22 cellular contexts compared by ENCODE assay signal in genomic region chr13:110648155-110648819, GRCh38. TPM values are rescaled to one million over a fixed set of nuclear protein-coding genes. Genes with fewer than 3 reads are reported as not detected.
A peak's percentile ranks its signal among the peaks of the same experiment; 100 is the strongest.
DNase-seq lines count a peak whose midpoint lies in the region; ATAC-seq and TF ChIP-seq lines count a peak whose summit lies in the region.
"Had no signal": no experiment of that assay in that cellular context is flagged by ENCODE, and none has a peak within 500 bp of the region (broad histone marks: within the 10 kb centered on the region; RNA-seq: fewer than 3 reads in every experiment).

No MANE protein-coding gene starts in this region.

- H4K20me1 ChIP-seq in KMS-11 (ENCODE audit: insufficient read depth): no peaks in the 10 kb centered on the region

- H3K36me3 ChIP-seq in CD4-positive, alpha-beta memory T cell (ENCODE audit: insufficient read depth, low read length): peaks cover 18% of the 10 kb centered on the region
- H3K36me3 ChIP-seq in KMS-11 (ENCODE audit: insufficient read depth) (no peaks in the 10 kb centered on the region), neuronal stem cell (replicated peaks in 1 of 2; ENCODE audit: control insufficient read depth in 2 of 2, insufficient read depth in 2 of 2, low read length in 2 of 2) (peaks cover 12 to 88% of the 10 kb centered on the region in 2 donors), breast epithelium (no peaks in the 10 kb centered on the region)

- no peaks in the 10 kb centered on the region for H3K27me3 Mint-ChIP-seq in CD4-positive, alpha-beta memory T cell
- no peaks in the 10 kb centered on the region for H3K27me3 Mint-ChIP-seq in activated B cell treated with CpG ODN at 0.5 μM for 24 hours
- H3K27me3 Mint-ChIP-seq: central memory CD8-positive, alpha-beta T cell; stimulated activated naive CD8-positive, alpha-beta T cell treated with anti-CD3 and anti-CD28 coated beads, Interleukin-15, Interleukin-2, amounts not matched to agents 100 ng/mL and 50 ng/mL, for 24 hours had no signal

- no peak overlapping the region for H2BK15ac ChIP-seq in neuronal stem cell (ENCODE audit: low read length)

- H3K79me1 ChIP-seq in neuronal stem cell (ENCODE audit: low read depth, low read length): peaks cover 2% of the 10 kb centered on the region

- no peak overlapping the region for H2AK5ac ChIP-seq in neuronal stem cell (ENCODE audit: low read depth, low read length)

- no peak overlapping the region for H3K23ac ChIP-seq in neuronal stem cell (ENCODE audit: low read depth, low read length, poor library complexity)

- H2AFZ ChIP-seq in KMS-11 (ENCODE audit: low read depth) (no peak overlapping the region), neuronal stem cell (ENCODE audit: low read length) (no peak overlapping the region)

- CTCF ChIA-PET in CD4-positive, alpha-beta memory T cell (lab: Charles Lee; ENCODE audit: partially characterized antibody): no interaction called here
- CTCF ChIA-PET in activated B cell treated with CpG ODN at 0.5 μM for 24 hours (lab: Charles Lee): interaction anchor here (1.1 to 1.6 kb wide), 3 partner anchors 51 to 192 kb away, joined by 3 to 5 read pairs (median 4); no protein-coding TSS in a partner anchor

- H4K91ac ChIP-seq in neuronal stem cell (ENCODE audit: low read depth, low read length, poor library complexity): no peak overlapping the region

- H3K9me3 ChIP-seq in CD4-positive, alpha-beta memory T cell (ENCODE audit: control insufficient read depth in 1 of 2, low read length in 2 of 2): no peaks in the 10 kb centered on the region
- H3K9me3 ChIP-seq in neuronal stem cell (replicated peaks in 1 of 2; ENCODE audit: control insufficient read depth in 2 of 2, insufficient read depth in 1 of 2, low read depth in 1 of 2, low read length in 2 of 2) (no peaks in the 10 kb centered on the region), breast epithelium (no peaks in the 10 kb centered on the region)
- H3K9me3 ChIP-seq: ascending aorta, tibial artery had no signal

- no peak overlapping the region for H3K4me3 ChIP-seq in CD4-positive, alpha-beta memory T cell (ENCODE audit: low read length in 2 of 2)
- H3K4me3 ChIP-seq in KMS-11 (IDR thresholded peaks at IDR 0.05; ENCODE audit: insufficient read depth, low read depth, low read length): no peak overlapping the region
- peak overlapping the region in 1 of 2 donors; percentile 9 for H3K4me3 ChIP-seq in neuronal stem cell (ENCODE audit: low read length in 2 of 2)
- H3K4me3 ChIP-seq in breast epithelium: no peak overlapping the region
- H3K4me3 ChIP-seq: ascending aorta, lung, tibial artery had no signal

- H2BK5ac ChIP-seq in neuronal stem cell (ENCODE audit: low read length): no peak overlapping the region

- no peak for TF ChIP-seq POLR2A in breast epithelium (IDR thresholded peaks at IDR 0.05)

- peak overlapping the region in 5 of 7 donors; percentile 13 to 78 (median 36) for H3K27ac Mint-ChIP-seq in CD4-positive, alpha-beta memory T cell
- H3K27ac Mint-ChIP-seq in activated B cell treated with CpG ODN at 0.5 μM for 24 hours: peak overlapping the region; percentile 18
- H3K27ac Mint-ChIP-seq: activated CD8-positive, alpha-beta T cell treated with anti-CD3 and anti-CD28 coated beads, Interleukin-2, amount 10 ng/mL, durations not matched to agents 7 days and 5 days; activated naive CD4-positive, alpha-beta T cell treated with anti-CD3 and anti-CD28 coated beads for 36 hours; T-helper 2 cell treated with Interferon-gamma antibody and Interleukin-4, amounts not matched to agents 5 μg/mL and 100 μg/mL, for 36 hours had no signal

- no peak for DNase-seq in CD4-positive, alpha-beta memory T cell
- DNase-seq in activated B cell treated with CpG ODN at 0.5 μM for 24 hours (no peak), neuronal stem cell (ENCODE audit: low spot score) (no peak), NCI-H2196 (lab: John Stamatoyannopoulos, UW; ENCODE audit: unreplicated experiment) (no peak), left ventricle myocardium superior (no peak), breast epithelium (ENCODE audit: low spot score in 2 of 2) (no peak)
- DNase-seq: activated CD8-positive, alpha-beta T cell treated with anti-CD3 and anti-CD28 coated beads, Interleukin-2, amount 10 ng/mL, durations not matched to agents 7 days and 5 days; activated naive CD4-positive, alpha-beta T cell treated with anti-CD3 and anti-CD28 coated beads for 36 hours; activated T-cell treated with anti-CD3 and anti-CD28 coated beads, Interleukin-2, amount 50 U/mL, for 4 hours; GOT3; islet precursor cell; NCI-H2081 treated with DMSO at 0.1 percent for 48 hours; stimulated activated CD4-positive, alpha-beta T cell treated with anti-CD3 and anti-CD28 coated beads, Interleukin-12 subunit alpha, Interleukin-12 subunit beta, amount 100 ng/mL, for 4 hours; stimulated activated CD4-positive, alpha-beta T cell treated with anti-CD3 and anti-CD28 coated beads, Interleukin-4, amount 100 ng/mL, for 4 hours; tibial artery had no signal

- H2BK120ac ChIP-seq in neuronal stem cell (ENCODE audit: low read depth, low read length): no peak overlapping the region

- peaks cover 0 to 14% (median under 1%) of the 10 kb centered on the region in 4 donors for H3K4me1 Mint-ChIP-seq in CD4-positive, alpha-beta memory T cell
- H3K4me1 Mint-ChIP-seq in activated B cell treated with CpG ODN at 0.5 μM for 24 hours: peaks cover 57% of the 10 kb centered on the region
- H3K4me1 Mint-ChIP-seq: central memory CD8-positive, alpha-beta T cell had no signal

- H2BK12ac ChIP-seq in neuronal stem cell (ENCODE audit: low read length): no peak overlapping the region

- POLR2A ChIA-PET in CD4-positive, alpha-beta memory T cell (lab: Charles Lee; ENCODE audit: partially characterized antibody): no interaction called here
- POLR2A ChIA-PET in activated B cell treated with CpG ODN at 0.5 μM for 24 hours (lab: Charles Lee): interaction anchor here (0.5 to 1.2 kb wide), 3 partner anchors 28 to 82 kb away, joined by 3 to 4 read pairs (median 3); no protein-coding TSS in a partner anchor

- peak overlapping the region; percentile 80 for H3K18ac ChIP-seq in neuronal stem cell (ENCODE audit: low read length)

- H3K4me2 ChIP-seq in KMS-11: no peak overlapping the region
- H3K4me2 ChIP-seq in neuronal stem cell (ENCODE audit: insufficient read depth, low read length, poor library complexity, severe bottlenecking): no peak overlapping the region

- H3K27me3 ChIP-seq in CD4-positive, alpha-beta memory T cell (ENCODE audit: insufficient read depth, low read length): no peaks in the 10 kb centered on the region
- H3K27me3 ChIP-seq in KMS-11 (ENCODE audit: insufficient read depth, low read depth) (no peaks in the 10 kb centered on the region), neuronal stem cell (ENCODE audit: control insufficient read depth in 3 of 3, insufficient read depth in 3 of 3, low read depth in 1 of 3, low read length in 3 of 3) (peaks cover 0 to 2% (median 0%) of the 10 kb centered on the region in 3 experiments), breast epithelium (no peaks in the 10 kb centered on the region)
- H3K27me3 ChIP-seq: ascending aorta, tibial artery had no signal

- H3K4ac ChIP-seq in neuronal stem cell (ENCODE audit: low read length): no peak overlapping the region

- no peak for ATAC-seq in activated B cell treated with CpG ODN at 0.5 μM for 24 hours (ENCODE audit: low read depth)
- ATAC-seq in left ventricle myocardium superior: no peak
- ATAC-seq: activated CD4-positive, CD25-positive, alpha-beta regulatory T cell treated with anti-CD3 and anti-CD28 coated beads, Interleukin-2, amount 50 U/mL, for 24 hours; activated CD8-positive, alpha-beta T cell treated with anti-CD3 and anti-CD28 coated beads, Interleukin-2, amount 10 ng/mL, durations not matched to agents 7 days and 5 days; activated T-cell treated with anti-CD3 and anti-CD28 coated beads, Interleukin-2, amount 50 U/mL, for 4 hours had no signal

- H3K79me2 ChIP-seq in KMS-11 (ENCODE audit: insufficient read depth, low read depth): no peaks in the 10 kb centered on the region

- no peak overlapping the region for H3K4me3 Mint-ChIP-seq in CD4-positive, alpha-beta memory T cell
- no peak overlapping the region for H3K4me3 Mint-ChIP-seq in activated B cell treated with CpG ODN at 0.5 μM for 24 hours
- H3K4me3 Mint-ChIP-seq: activated CD8-positive, alpha-beta T cell treated with anti-CD3 and anti-CD28 coated beads, Interleukin-2, amount 10 ng/mL, durations not matched to agents 7 days and 5 days; activated naive CD4-positive, alpha-beta T cell treated with anti-CD3 and anti-CD28 coated beads for 36 hours; activated T-cell treated with anti-CD3 and anti-CD28 coated beads, Interleukin-2, amount 50 U/mL, for 4 hours; central memory CD8-positive, alpha-beta T cell; stimulated activated naive CD8-positive, alpha-beta T cell treated with anti-CD3 and anti-CD28 coated beads, Interleukin-15, Interleukin-2, amounts not matched to agents 100 ng/mL and 50 ng/mL, for 24 hours; T-helper 2 cell treated with Interferon-gamma antibody and Interleukin-4, amounts not matched to agents 5 μg/mL and 100 μg/mL, for 36 hours had no signal

- H3K9ac ChIP-seq in KMS-11 (no peak overlapping the region), neuronal stem cell (ENCODE audit: low read depth, low read length, poor library complexity) (peak overlapping the region; percentile 16)

- intact Hi-C loops in CD4-positive, alpha-beta memory T cell (cut with micrococcal nuclease): no loop called here
- intact Hi-C loops in activated B cell treated with CpG ODN at 0.5 μM for 24 hours (cut with micrococcal nuclease) (no loop called here), left ventricle myocardium superior (cut with micrococcal nuclease) (no loop called here), breast epithelium (cut with DNase I; ENCODE audit: low total_unique reads) (loop anchor here (10.0 kb wide), 1 partner anchor 1527 kb away; no protein-coding TSS in a partner anchor)

- no peak overlapping the region for H3K14ac ChIP-seq in neuronal stem cell (ENCODE audit: low read length)

- WGBS in neuronal stem cell (ENCODE audit: extremely low coverage in 2 of 2, insufficient read length in 2 of 2, insufficient replicate concordance in 1 of 2), 2 donors: no CpG with 5 or more reads among the region's 16 CpGs

- H4K8ac ChIP-seq in neuronal stem cell (ENCODE audit: low read depth, low read length): no peak overlapping the region

- H3K4me1 ChIP-seq in CD4-positive, alpha-beta memory T cell (ENCODE audit: insufficient read depth, low read length): no peaks in the 10 kb centered on the region
- H3K4me1 ChIP-seq in KMS-11 (ENCODE audit: low read depth, poor library complexity, severe bottlenecking) (peaks cover 6% of the 10 kb centered on the region), neuronal stem cell (ENCODE audit: control insufficient read depth in 2 of 2, insufficient read depth in 1 of 2, low read depth in 1 of 2, low read length in 2 of 2) (peaks cover 0 to 23% of the 10 kb centered on the region in 2 donors), breast epithelium (no peaks in the 10 kb centered on the region)

- peaks cover 0 to 1% (median 0%) of the 10 kb centered on the region in 8 donors for H3K9me3 Mint-ChIP-seq in CD4-positive, alpha-beta memory T cell
- no peaks in the 10 kb centered on the region for H3K9me3 Mint-ChIP-seq in activated B cell treated with CpG ODN at 0.5 μM for 24 hours
- H3K9me3 Mint-ChIP-seq: activated naive CD4-positive, alpha-beta T cell treated with anti-CD3 and anti-CD28 coated beads for 36 hours; activated T-cell treated with anti-CD3 and anti-CD28 coated beads, Interleukin-2, amount 50 U/mL, for 4 hours; central memory CD8-positive, alpha-beta T cell; stimulated activated naive CD8-positive, alpha-beta T cell treated with anti-CD3 and anti-CD28 coated beads, Interleukin-15, Interleukin-2, amounts not matched to agents 100 ng/mL and 50 ng/mL, for 24 hours; T-helper 2 cell treated with Interferon-gamma antibody and Interleukin-4, amounts not matched to agents 5 μg/mL and 100 μg/mL, for 36 hours had no signal

- no peak overlapping the region for H3K27ac ChIP-seq in CD4-positive, alpha-beta memory T cell (ENCODE audit: low read depth, low read length)
- H3K27ac ChIP-seq in KMS-11 (peak overlapping the region; percentile 9; the same call in 1 of the 2 replicates), neuronal stem cell (replicated peaks; ENCODE audit: low read length) (no peak overlapping the region), breast epithelium (no peak overlapping the region)
- H3K27ac ChIP-seq: ascending aorta, tibial artery had no signal

- TF ChIP-seq CTCF in KMS-11 (conservative IDR thresholded peaks at IDR 0.05; ENCODE audit: low read depth, low read length) (no peak), activated B cell treated with CpG ODN at 0.5 μM for 24 hours (IDR thresholded peaks at IDR 0.05) (no peak), breast epithelium (IDR thresholded peaks at IDR 0.05) (no peak)

- H3K36me3 Mint-ChIP-seq in CD4-positive, alpha-beta memory T cell: peaks cover 16 to 49% of the 10 kb centered on the region in 2 donors
- peaks cover 52% of the 10 kb centered on the region for H3K36me3 Mint-ChIP-seq in activated B cell treated with CpG ODN at 0.5 μM for 24 hours (ENCODE audit: low read depth)

RNA-seq across cellular contexts. Expression of gene NAXD, which starts 32.9 kb away (rescaled TPM):
- 10 to 100 TPM; 32.6 to 33.4 TPM for total RNA-seq in CD4-positive, alpha-beta memory T cell
- 10 to 100 TPM; 20.4 TPM for polyA plus RNA-seq in CD4-positive, alpha-beta memory T cell
- total RNA-seq in activated B cell treated with CpG ODN at 0.5 μM for 24 hours (31.1 and 32.7 TPM in 2 replicates), left ventricle myocardium superior (30.1 TPM), breast epithelium (10 to 100 TPM; 23.4 to 34.8 (median 32.1) TPM)
- 18.7 TPM for polyA plus RNA-seq in neuronal stem cell (2013, experiment 1 of 2)
- 18.2 TPM for polyA plus RNA-seq in neuronal stem cell (2013, experiment 2 of 2)

RNA-seq across cellular contexts. Expression of gene CARS2, which starts 57.6 kb away (rescaled TPM):
- total RNA-seq in CD4-positive, alpha-beta memory T cell: 100 to 1,000 TPM in 1 of 2 experiments, 10 to 100 TPM in 1; 99.9 to 102 TPM
- polyA plus RNA-seq in CD4-positive, alpha-beta memory T cell: 10 to 100 TPM; 36.0 to 59.3 TPM
- total RNA-seq in activated B cell treated with CpG ODN at 0.5 μM for 24 hours (90.1 and 115 TPM in 2 replicates), left ventricle myocardium superior (54.5 TPM), breast epithelium (10 to 100 TPM; 59.8 to 79.8 (median 61.6) TPM)
- polyA plus RNA-seq in neuronal stem cell (2013, experiment 1 of 2): 24.9 TPM
- polyA plus RNA-seq in neuronal stem cell (2013, experiment 2 of 2): 24.3 TPM
